1 cellular context compared by ENCODE assay signal in genomic region chr16:86563489-86564345, GRCh38.
TF ChIP-seq lines count a peak whose summit lies in the region.

No MANE protein-coding gene starts in this region.

TF ChIP-seq in GM12878, 131 proteins besides CTCF, POLR2A, EP300 and RAD21 (continued from another document):
- TF ChIP-seq NFXL1 (IDR thresholded peaks at IDR 0.05; ENCODE audit: borderline replicate concordance): no peak
- no peak for TF ChIP-seq POU2F2 (IDR thresholded peaks at IDR 0.05; ENCODE audit: borderline replicate concordance, low read depth, low read length)
- TF ChIP-seq ZNF217 (IDR thresholded peaks at IDR 0.05): no peak
- no peak for TF ChIP-seq PAX8 (IDR thresholded peaks at IDR 0.05)
- TF ChIP-seq PBX3 (IDR thresholded peaks at IDR 0.05; ENCODE audit: insufficient replicate concordance, low read depth, low read length): no peak
- TF ChIP-seq TBL1XR1 (IDR thresholded peaks at IDR 0.05; ENCODE audit: low read depth, low read length): no peak; the same call in 1 of the 2 replicates
- TF ChIP-seq CEBPZ (IDR thresholded peaks at IDR 0.05; ENCODE audit: low read depth, low read length): no peak
- TF ChIP-seq SREBF2 (IDR thresholded peaks at IDR 0.05; ENCODE audit: low read length): no peak
TF ChIP-seq in GM12878: peak in this region for 22.
